16 cellular contexts compared by ENCODE assay signal in the genomic region with DNA sequence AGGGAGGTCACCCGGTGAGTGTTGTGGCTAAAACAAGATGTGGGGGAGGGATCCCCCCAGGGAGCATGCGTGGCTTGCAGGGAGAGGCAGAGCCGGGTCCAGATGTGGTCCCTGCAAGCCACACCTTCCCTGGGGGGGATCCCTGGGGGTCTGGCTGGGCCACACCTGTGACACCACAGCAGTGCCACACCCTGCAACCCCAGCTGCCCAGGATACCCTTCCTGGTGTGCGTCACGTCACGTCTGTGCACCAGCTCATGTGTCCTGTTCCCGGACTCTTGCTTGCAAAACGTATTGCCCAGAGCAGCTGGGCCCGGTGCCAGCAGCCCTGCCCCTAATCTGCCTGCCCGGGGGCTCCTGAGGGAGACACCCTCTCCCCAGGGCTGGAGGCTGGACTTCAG. TPM values are rescaled to one million over a fixed set of nuclear protein-coding genes. Genes with fewer than 3 reads are reported as not detected.
A peak's percentile ranks its signal among the peaks of the same experiment; 100 is the strongest.
DNase-seq lines count a peak whose midpoint lies in the region; ATAC-seq and TF ChIP-seq lines count a peak whose summit lies in the region.
"Had no signal": no experiment of that assay in that cellular context is flagged by ENCODE, and none has a peak within 500 bp of the region (broad histone marks: within the 10 kb centered on the region; RNA-seq: fewer than 3 reads in every experiment).

No MANE protein-coding gene starts in this region.

- no peaks in the 10 kb centered on the region for H3K27me3 ChIP-seq in DOHH2 (ENCODE audit: control insufficient read depth, low read length)
- peaks cover 3% of the 10 kb centered on the region; the same call in 1 of the 2 replicates for H3K27me3 ChIP-seq in OCI-LY1 (ENCODE audit: insufficient read depth, low read length)
- H3K27me3 ChIP-seq: right atrium auricular region had no signal

- DNase-seq in epithelial cell of esophagus (ENCODE audit: low read depth) (peak; percentile 41), renal cortical epithelial cell (ENCODE audit: low read depth) (peak; percentile 4), head of caudate nucleus (no peak)
- DNase-seq in activated CD8-positive, alpha-beta memory T cell treated with anti-CD3 and anti-CD28 coated beads, Interleukin-2, amount 50 U/mL, for 48 hours: no peak
- DNase-seq: activated CD4-positive, alpha-beta T cell treated with anti-CD3 and anti-CD28 coated beads for 36 hours; activated effector memory CD4-positive, alpha-beta T cell treated with Interleukin-2 at 50 U/mL for 16 hours; dorsolateral prefrontal cortex; left ventricle myocardium superior; NCI-H1105 treated with DMSO at 0.1 percent for 48 hours; nucleus accumbens; T1000 had no signal

- peak overlapping the region; percentile 51; the same call in 1 of the 2 replicates for H3K9ac ChIP-seq in OCI-LY1 (ENCODE audit: low read length)

- no peaks in the 10 kb centered on the region for H3K36me3 ChIP-seq in DOHH2 (ENCODE audit: control insufficient read depth, low read length)
- no peaks in the 10 kb centered on the region for H3K36me3 ChIP-seq in OCI-LY1 (ENCODE audit: insufficient read depth, low read length)
- H3K36me3 ChIP-seq: adrenal gland, right atrium auricular region had no signal

- peaks cover 59% of the 10 kb centered on the region for H3K4me1 ChIP-seq in DOHH2 (ENCODE audit: control insufficient read depth, low read length)
- H3K4me1 ChIP-seq in OCI-LY1 (ENCODE audit: insufficient read depth, low read length, severe bottlenecking): peaks cover 55% of the 10 kb centered on the region
- H3K4me1 ChIP-seq: adrenal gland, right atrium auricular region had no signal

- H4K20me1 ChIP-seq in DOHH2 (ENCODE audit: control insufficient read depth, insufficient read depth, low read depth, low read length) (no peaks in the 10 kb centered on the region), OCI-LY1 (ENCODE audit: insufficient read depth, low read length) (no peaks in the 10 kb centered on the region)

- H3K4me2 ChIP-seq in DOHH2 (ENCODE audit: low read length) (peak overlapping the region; percentile 61), OCI-LY1 (ENCODE audit: low read length) (peak overlapping the region; percentile 42; the same call in 1 of the 2 replicates)

- H2AFZ ChIP-seq in OCI-LY1 (ENCODE audit: low read length): no peak overlapping the region

- H3K79me2 ChIP-seq in DOHH2 (ENCODE audit: control insufficient read depth, low read length): no peaks in the 10 kb centered on the region
- no peaks in the 10 kb centered on the region for H3K79me2 ChIP-seq in OCI-LY1 (ENCODE audit: insufficient read depth, low read length)

- no peaks in the 10 kb centered on the region for H3K9me3 ChIP-seq in DOHH2 (ENCODE audit: control insufficient read depth, insufficient read depth, low read length)
- no peaks in the 10 kb centered on the region for H3K9me3 ChIP-seq in OCI-LY1 (ENCODE audit: low read length)
- H3K9me3 ChIP-seq: adrenal gland, right atrium auricular region had no signal

- no peak for TF ChIP-seq CTCF in DOHH2 (IDR thresholded peaks at IDR 0.05; ENCODE audit: low read depth, low read length, poor library complexity, severe bottlenecking)
- no peak for TF ChIP-seq CTCF in OCI-LY1 (IDR thresholded peaks at IDR 0.05; ENCODE audit: low read length)
- TF ChIP-seq CTCF in epithelial cell of esophagus (IDR thresholded peaks at IDR 0.05; ENCODE audit: insufficient read depth, low read depth, low read length, missing control alignments): no peak

- H3K27ac ChIP-seq in DOHH2 (ENCODE audit: low read depth, low read length) (peak overlapping the region; percentile 33; the same call in 1 of the 2 replicates), OCI-LY1 (ENCODE audit: low read depth, low read length, poor library complexity, severe bottlenecking) (peak overlapping the region; percentile 41)
- H3K27ac ChIP-seq: adrenal gland, dorsolateral prefrontal cortex, right atrium auricular region had no signal

- H3K9me2 ChIP-seq in DOHH2 (replicated peaks; ENCODE audit: control insufficient read depth, low read length): no peaks in the 10 kb centered on the region
- no peaks in the 10 kb centered on the region for H3K9me2 ChIP-seq in OCI-LY1 (ENCODE audit: low read depth, low read length)

- H3K4me3 ChIP-seq in DOHH2 (ENCODE audit: low read length): peak overlapping the region; percentile 49
- no peak overlapping the region for H3K4me3 ChIP-seq in OCI-LY1 (ENCODE audit: low read depth, low read length, poor library complexity, severe bottlenecking)
- H3K4me3 ChIP-seq in epithelial cell of esophagus (ENCODE audit: low read length): no peak overlapping the region
- H3K4me3 ChIP-seq: adrenal gland, dorsolateral prefrontal cortex, right atrium auricular region had no signal

- H3F3A ChIP-seq in DOHH2 (ENCODE audit: control insufficient read depth, insufficient read depth) (no peaks in the 10 kb centered on the region), OCI-LY1 (ENCODE audit: insufficient read depth, low read length) (no peaks in the 10 kb centered on the region)

- intact Hi-C loops in head of caudate nucleus (cut with DNase I): no loop called here

- no peak for ATAC-seq in HG02759 (IDR thresholded peaks at IDR 0.05; ENCODE audit: unreplicated experiment)
- ATAC-seq: activated CD4-positive, alpha-beta T cell treated with anti-CD3 and anti-CD28 coated beads for 36 hours; left ventricle myocardium superior had no signal

RNA-seq across cellular contexts. Expression of a gene that starts 26.0 kb away (rescaled TPM):
- 29.2 and 29.8 TPM in 2 replicates for total RNA-seq in renal cortical epithelial cell

Comparison
In these comparisons a context has a peak if more than half of its experiments do, and no peak if none do; other contexts are left out.
1. DNase-seq: peak in epithelial cell of esophagus (single experiment) and renal cortical epithelial cell (single experiment); none in head of caudate nucleus (0 of 42) and activated CD8-positive, alpha-beta memory T cell treated with anti-CD3 and anti-CD28 coated beads, Interleukin-2, amount 50 U/mL, for 48 hours (single experiment).